Comparison of ENCODE assay signal across 12 cellular contexts in genomic region chr11:85809191-85809590, GRCh38. TPM values are rescaled to one million over a fixed set of nuclear protein-coding genes. Genes with fewer than 3 reads are reported as not detected.
DNase-seq lines count a peak whose midpoint lies in the region; ATAC-seq and TF ChIP-seq lines count a peak whose summit lies in the region.
"Had no signal": no experiment of that assay in that cellular context is flagged by ENCODE, and none has a peak within 500 bp of the region (broad histone marks: within the 10 kb centered on the region; RNA-seq: fewer than 3 reads in every experiment).

No MANE protein-coding gene starts in this region.

- ATAC-seq in HG02943 (IDR thresholded peaks at IDR 0.05; ENCODE audit: low read depth, unreplicated experiment) (peak; percentile 63), upper lobe of left lung (ENCODE audit: low FRiP score in 2 of 2) (no peak)
- ATAC-seq in activated T-helper 17 cell treated with anti-CD3 and anti-CD28 coated beads, Interleukin-2, amount 50 U/mL, for 72 hours (replicated peaks) = no peak

- TF ChIP-seq POLR2A in stomach (IDR thresholded peaks at IDR 0.05) (no peak), ovary (IDR thresholded peaks at IDR 0.05) (no peak), upper lobe of left lung (IDR thresholded peaks at IDR 0.05) (no peak)

- no peak overlapping the region for H3K27ac Mint-ChIP-seq in activated T-helper 17 cell treated with anti-CD3 and anti-CD28 coated beads, Interleukin-2, amount 50 U/mL, for 72 hours
- no peak overlapping the region for H3K27ac Mint-ChIP-seq in progenitor cell of endocrine pancreas
- H3K27ac Mint-ChIP-seq: stimulated activated naive CD8-positive, alpha-beta T cell treated with anti-CD3 and anti-CD28 coated beads, Interleukin-15, Interleukin-2, amounts not matched to agents 100 ng/mL and 50 ng/mL, for 24 hours had no signal

- H3K9me3 ChIP-seq in stomach (no peaks in the 10 kb centered on the region), ovary (no peaks in the 10 kb centered on the region), upper lobe of left lung (no peaks in the 10 kb centered on the region)
- H3K9me3 ChIP-seq: BLaER1 had no signal

- DNase-seq in activated gamma-delta T cell treated with Interleukin-2 at 50 U/mL for 16 hours = peak; percentile 15
- no peak for DNase-seq in activated gamma-delta T cell (lab: John Stamatoyannopoulos, UW)
- DNase-seq in stomach = no peak
- no peak for DNase-seq in ovary
- no peak for DNase-seq in upper lobe of left lung
- DNase-seq in progenitor cell of endocrine pancreas (ENCODE audit: low spot score, unreplicated experiment) = no peak
- DNase-seq: activated CD4-positive, CD25-positive, alpha-beta regulatory T cell had no signal

- H3K4me1 ChIP-seq in stomach (peaks cover 0 to 67% (median 34%) of the 10 kb centered on the region in 4 donors), ovary (ENCODE audit: insufficient read depth) (peaks cover 3% of the 10 kb centered on the region), upper lobe of left lung (peaks cover 12 to 24% (median 18%) of the 10 kb centered on the region in 4 donors)

- no peaks in the 10 kb centered on the region for H3K36me3 ChIP-seq in stomach
- H3K36me3 ChIP-seq in ovary = no peaks in the 10 kb centered on the region
- no peaks in the 10 kb centered on the region for H3K36me3 ChIP-seq in upper lobe of left lung
- H3K36me3 ChIP-seq: BLaER1 had no signal

- no peaks in the 10 kb centered on the region for H3K9me3 Mint-ChIP-seq in activated T-helper 17 cell treated with anti-CD3 and anti-CD28 coated beads, Interleukin-2, amount 50 U/mL, for 72 hours
- no peaks in the 10 kb centered on the region for H3K9me3 Mint-ChIP-seq in progenitor cell of endocrine pancreas (ENCODE audit: low read depth)
- H3K9me3 Mint-ChIP-seq: stimulated activated naive CD8-positive, alpha-beta T cell treated with anti-CD3 and anti-CD28 coated beads, Interleukin-15, Interleukin-2, amounts not matched to agents 100 ng/mL and 50 ng/mL, for 24 hours had no signal

- H3K27me3 ChIP-seq in stomach (no peaks in the 10 kb centered on the region), ovary (no peaks in the 10 kb centered on the region), upper lobe of left lung (no peaks in the 10 kb centered on the region)

- H3K27me3 Mint-ChIP-seq in activated T-helper 17 cell treated with anti-CD3 and anti-CD28 coated beads, Interleukin-2, amount 50 U/mL, for 72 hours = no peaks in the 10 kb centered on the region
- peaks cover 50% of the 10 kb centered on the region for H3K27me3 Mint-ChIP-seq in progenitor cell of endocrine pancreas

- WGBS in stomach, 5 donors = 48 to 69% (median 51%) methylated on average over 4 of the region's 4 CpGs
- WGBS in ovary, 3 donors = 81 to 83% (median 83%) methylated on average over 4 of the region's 4 CpGs
- 86 to 89% methylated on average over 3 to 4 of the region's 4 CpGs for WGBS in upper lobe of left lung, 2 donors

- H3K36me3 Mint-ChIP-seq in activated T-helper 17 cell treated with anti-CD3 and anti-CD28 coated beads, Interleukin-2, amount 50 U/mL, for 72 hours (ENCODE audit: low read depth) = no peaks in the 10 kb centered on the region
- no peaks in the 10 kb centered on the region for H3K36me3 Mint-ChIP-seq in progenitor cell of endocrine pancreas (ENCODE audit: insufficient read depth)

- peak overlapping the region; percentile 87 for H3K4me3 Mint-ChIP-seq in activated T-helper 17 cell treated with anti-CD3 and anti-CD28 coated beads, Interleukin-2, amount 50 U/mL, for 72 hours
- H3K4me3 Mint-ChIP-seq in progenitor cell of endocrine pancreas (ENCODE audit: low read depth) = no peak overlapping the region

- TF ChIP-seq CTCF in stomach (IDR thresholded peaks at IDR 0.05) = no peak
- TF ChIP-seq CTCF in ovary (IDR thresholded peaks at IDR 0.05) = no peak
- no peak for TF ChIP-seq CTCF in upper lobe of left lung (IDR thresholded peaks at IDR 0.05)
- no peak for TF ChIP-seq CTCF in progenitor cell of endocrine pancreas (IDR thresholded peaks at IDR 0.05; ENCODE audit: unreplicated experiment)

- peak overlapping the region in 3 of 5 donors; percentile 74 to 81 (median 77) for H3K27ac ChIP-seq in stomach
- H3K27ac ChIP-seq in ovary = no peak overlapping the region
- no peak overlapping the region for H3K27ac ChIP-seq in upper lobe of left lung
- H3K27ac ChIP-seq: BLaER1 had no signal

- peak overlapping the region; percentile 55 to 72 (median 60) for H3K4me3 ChIP-seq in stomach
- H3K4me3 ChIP-seq in ovary = no peak overlapping the region
- peak overlapping the region in 1 of 4 donors; percentile 73 for H3K4me3 ChIP-seq in upper lobe of left lung
- H3K4me3 ChIP-seq: BLaER1 had no signal

- TF ChIP-seq EP300 in stomach (IDR thresholded peaks at IDR 0.05) = no peak
- TF ChIP-seq EP300 in ovary (IDR thresholded peaks at IDR 0.05) = no peak
- no peak for TF ChIP-seq EP300 in upper lobe of left lung (IDR thresholded peaks at IDR 0.05)

- intact Hi-C loops in stomach (cut with DNase I; ENCODE audit: low total_unique reads) = no loop called here
- intact Hi-C loops in ovary (cut with DNase I) = no loop called here

- peaks cover 13% of the 10 kb centered on the region for H3K4me1 Mint-ChIP-seq in activated T-helper 17 cell treated with anti-CD3 and anti-CD28 coated beads, Interleukin-2, amount 50 U/mL, for 72 hours
- H3K4me1 Mint-ChIP-seq in progenitor cell of endocrine pancreas (ENCODE audit: low read depth) = peaks cover 8% of the 10 kb centered on the region

RNA-seq across cellular contexts. Expression of gene SYTL2, which starts 1.8 kb away (rescaled TPM):
- total RNA-seq in activated T-helper 17 cell treated with anti-CD3 and anti-CD28 coated beads, Interleukin-2, amount 50 U/mL, for 72 hours = 10 to 100 TPM; 10.5 to 12.1 TPM
- total RNA-seq in stomach (100 to 1,000 TPM; 151 to 391 (median 255) TPM), ovary (10 to 100 TPM in 2 of 7 donors, 1 to 10 TPM in 5; 4.2 to 13.7 (median 8.2) TPM), upper lobe of left lung (10 to 100 TPM; 11.9 to 52.7 (median 20.1) TPM), progenitor cell of endocrine pancreas (4.7 and 5.6 TPM in 2 replicates)
- polyA plus RNA-seq in stomach (10 to 100 TPM in 2 of 3 donors, 1 to 10 TPM in 1; 5.4 to 86.1 (median 11.4) TPM), ovary (10 to 100 TPM in 1 of 2 donors, 1 to 10 TPM in 1; 7.9 to 26.1 TPM)

RNA-seq across cellular contexts. Expression of gene CCDC83, which starts 46.0 kb away (rescaled TPM):
- not detected for total RNA-seq in activated T-helper 17 cell treated with anti-CD3 and anti-CD28 coated beads, Interleukin-2, amount 50 U/mL, for 72 hours
- 1 to 10 TPM in 1 of 5 donors, under 1 TPM in 1, not detected in 3; 0.45 to 2.6 TPM for total RNA-seq in stomach
- polyA plus RNA-seq in stomach = not detected
- not detected for total RNA-seq in ovary
- not detected for polyA plus RNA-seq in ovary
- total RNA-seq in upper lobe of left lung = not detected
- not detected in 2 replicates for total RNA-seq in progenitor cell of endocrine pancreas
- total RNA-seq: NCI-H460 had no signal

Comparison
In these comparisons a context has a peak if more than half of its experiments do, and no peak if none do; other contexts are left out.
1. H3K27ac ChIP-seq: peak in stomach (3 of 5); none in ovary (0 of 2) and upper lobe of left lung (0 of 4).